10 cellular contexts compared by ENCODE assay signal in the genomic region with DNA sequence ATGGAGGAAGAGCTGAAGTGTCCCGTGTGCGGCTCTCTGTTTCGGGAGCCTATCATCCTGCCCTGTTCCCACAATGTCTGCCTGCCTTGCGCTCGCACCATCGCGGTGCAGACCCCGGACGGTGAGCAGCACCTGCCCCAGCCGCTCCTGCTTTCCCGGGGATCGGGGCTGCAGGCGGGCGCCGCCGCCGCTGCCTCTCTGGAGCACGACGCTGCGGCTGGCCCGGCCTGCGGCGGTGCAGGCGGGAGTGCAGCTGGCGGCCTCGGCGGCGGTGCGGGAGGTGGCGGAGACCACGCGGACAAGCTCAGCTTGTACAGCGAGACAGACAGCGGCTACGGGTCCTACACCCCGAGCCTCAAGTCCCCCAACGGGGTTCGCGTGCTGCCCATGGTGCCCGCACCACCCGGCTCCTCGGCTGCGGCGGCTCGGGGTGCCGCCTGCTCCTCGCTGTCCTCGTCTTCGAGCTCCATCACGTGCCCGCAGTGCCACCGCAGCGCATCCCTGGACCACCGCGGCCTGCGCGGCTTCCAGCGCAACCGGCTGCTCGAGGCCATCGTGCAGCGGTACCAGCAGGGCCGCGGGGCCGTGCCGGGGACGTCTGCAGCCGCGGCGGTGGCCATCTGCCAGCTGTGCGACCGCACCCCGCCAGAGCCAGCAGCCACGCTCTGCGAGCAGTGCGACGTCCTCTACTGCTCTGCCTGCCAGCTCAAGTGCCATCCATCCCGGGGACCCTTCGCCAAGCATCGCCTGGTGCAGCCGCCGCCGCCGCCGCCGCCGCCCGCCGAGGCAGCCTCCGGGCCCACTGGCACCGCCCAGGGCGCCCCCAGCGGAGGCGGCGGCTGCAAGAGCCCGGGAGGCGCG. TPM values are rescaled to one million over a fixed set of nuclear protein-coding genes. Genes with fewer than 3 reads are reported as not detected.
DNase-seq lines count a peak whose midpoint lies in the region; ATAC-seq and TF ChIP-seq lines count a peak whose summit lies in the region.
"Had no signal": no experiment of that assay in that cellular context is flagged by ENCODE, and none has a peak within 500 bp of the region (broad histone marks: within the 10 kb centered on the region; RNA-seq: fewer than 3 reads in every experiment).

No MANE protein-coding gene starts in this region.

- H3K4me1 Mint-ChIP-seq in activated T-cell treated with anti-CD3 and anti-CD28 coated beads, Interleukin-2, amount 50 U/mL, for 24 hours (ENCODE audit: low read depth) = peaks cover 14% of the 10 kb centered on the region
- no peaks in the 10 kb centered on the region for H3K4me1 Mint-ChIP-seq in stimulated activated effector memory CD8-positive, alpha-beta T cell treated with anti-CD3 and anti-CD28 coated beads, Interleukin-12 subunit alpha, Interleukin-12 subunit beta, amount 100 ng/mL, for 72 hours

- H2AFZ ChIP-seq in hepatocyte = no peak overlapping the region

- no peak overlapping the region for H3K4me3 Mint-ChIP-seq in activated T-cell treated with anti-CD3 and anti-CD28 coated beads, Interleukin-2, amount 50 U/mL, for 24 hours
- H3K4me3 Mint-ChIP-seq in stimulated activated effector memory CD8-positive, alpha-beta T cell treated with anti-CD3 and anti-CD28 coated beads, Interleukin-12 subunit alpha, Interleukin-12 subunit beta, amount 100 ng/mL, for 72 hours = peak overlapping the region; percentile 28

- no peaks in the 10 kb centered on the region for H3K9me3 Mint-ChIP-seq in activated T-cell treated with anti-CD3 and anti-CD28 coated beads, Interleukin-2, amount 50 U/mL, for 24 hours
- H3K9me3 Mint-ChIP-seq in stimulated activated effector memory CD8-positive, alpha-beta T cell treated with anti-CD3 and anti-CD28 coated beads, Interleukin-12 subunit alpha, Interleukin-12 subunit beta, amount 100 ng/mL, for 72 hours = no peaks in the 10 kb centered on the region
- H3K9me3 Mint-ChIP-seq: naive thymus-derived CD8-positive, alpha-beta T cell had no signal

- H3K27ac Mint-ChIP-seq in activated T-cell treated with anti-CD3 and anti-CD28 coated beads, Interleukin-2, amount 50 U/mL, for 24 hours = no peak overlapping the region
- H3K27ac Mint-ChIP-seq in stimulated activated effector memory CD8-positive, alpha-beta T cell treated with anti-CD3 and anti-CD28 coated beads, Interleukin-12 subunit alpha, Interleukin-12 subunit beta, amount 100 ng/mL, for 72 hours = no peak overlapping the region
- H3K27ac Mint-ChIP-seq: naive thymus-derived CD8-positive, alpha-beta T cell had no signal

- peaks cover 74% of the 10 kb centered on the region for H3K27me3 ChIP-seq in hepatocyte
- H3K27me3 ChIP-seq in transverse colon = peaks cover 93% of the 10 kb centered on the region

- in situ Hi-C loops in transverse colon (cut with MboI; ENCODE audit: low pct_ligation_motif_present in 1 of 4, low pct_unique_long_range_greater_than_20kb in 1 of 4, low sequenced_read_pairs in 3 of 4) = no loop called here

- H3K4me1 ChIP-seq in hepatocyte (ENCODE audit: insufficient read depth) = peaks cover 23% of the 10 kb centered on the region
- peaks cover 4 to 26% (median 19%) of the 10 kb centered on the region in 4 donors for H3K4me1 ChIP-seq in transverse colon

- no peak for TF ChIP-seq EP300 in transverse colon (IDR thresholded peaks at IDR 0.05; ENCODE audit: low read depth)

- H3K27me3 Mint-ChIP-seq in activated T-cell treated with anti-CD3 and anti-CD28 coated beads, Interleukin-2, amount 50 U/mL, for 24 hours = peaks cover 79% of the 10 kb centered on the region

- TF ChIP-seq POLR2A in transverse colon (IDR thresholded peaks at IDR 0.05) = no peak

- no peaks in the 10 kb centered on the region for H3K36me3 Mint-ChIP-seq in activated T-cell treated with anti-CD3 and anti-CD28 coated beads, Interleukin-2, amount 50 U/mL, for 24 hours (ENCODE audit: low read depth)
- H3K36me3 Mint-ChIP-seq in stimulated activated effector memory CD8-positive, alpha-beta T cell treated with anti-CD3 and anti-CD28 coated beads, Interleukin-12 subunit alpha, Interleukin-12 subunit beta, amount 100 ng/mL, for 72 hours = no peaks in the 10 kb centered on the region
- H3K36me3 Mint-ChIP-seq: CD4-positive, CD25-positive, alpha-beta regulatory T cell had no signal

- intact Hi-C loops in transverse colon (cut with DNase I; ENCODE audit: low total_unique reads) = no loop called here

- H3K4me3 ChIP-seq in hepatocyte (no peak overlapping the region), transverse colon (peak overlapping the region in 1 of 4 donors; percentile 44)

- ATAC-seq in stimulated activated effector memory CD8-positive, alpha-beta T cell treated with anti-CD3 and anti-CD28 coated beads, Interleukin-12 subunit alpha, Interleukin-12 subunit beta, amount 100 ng/mL, for 72 hours = peak; percentile 11
- no peak for ATAC-seq in HG03045 (IDR thresholded peaks at IDR 0.05; ENCODE audit: unreplicated experiment)

- DNase-seq in activated T-cell treated with anti-CD3 and anti-CD28 coated beads, Interleukin-2, amount 50 U/mL, for 24 hours = peak; percentile 31
- no peak for DNase-seq in activated T-cell treated with anti-CD3 and anti-CD28 coated beads for 4 hours
- peak; percentile 32 for DNase-seq in SK-N-DZ (ENCODE audit: low spot score)
- no peak for DNase-seq in hepatocyte (ENCODE audit: low spot score)
- no peak for DNase-seq in stimulated activated effector memory CD8-positive, alpha-beta T cell treated with anti-CD3 and anti-CD28 coated beads, Interleukin-12 subunit alpha, Interleukin-12 subunit beta, amount 100 ng/mL, for 72 hours (ENCODE audit: low spot score in 2 of 2)
- no peak for DNase-seq in stimulated activated CD8-positive, alpha-beta memory T cell treated with anti-CD3 and anti-CD28 coated beads, Interleukin-4, amount 100 ng/mL, for 48 hours
- DNase-seq in transverse colon = no peak

- H3K36me3 ChIP-seq in hepatocyte (replicated peaks; ENCODE audit: insufficient read depth, low read depth) (no peaks in the 10 kb centered on the region), transverse colon (no peaks in the 10 kb centered on the region)

- H3K27ac ChIP-seq in hepatocyte (no peak overlapping the region), transverse colon (no peak overlapping the region)

- WGBS in hepatocyte (ENCODE audit: low lambda C conversion rate, missing lambda C conversion rate) = 34% methylated on average over 91 of the region's 98 CpGs
- WGBS in transverse colon (ENCODE audit: low coverage in 1 of 2), 2 donors = 12% methylated on average over 76 of the region's 98 CpGs; no CpG with 5 or more reads in 1 of the 2 donors

- H3K79me2 ChIP-seq in hepatocyte = no peaks in the 10 kb centered on the region

- TF ChIP-seq CTCF in hepatocyte (IDR thresholded peaks at IDR 0.05; ENCODE audit: poor library complexity) (no peak), transverse colon (IDR thresholded peaks at IDR 0.05) (no peak)

- peak overlapping the region; percentile 98 for H3K4me2 ChIP-seq in hepatocyte

- no peaks in the 10 kb centered on the region for H4K20me1 ChIP-seq in hepatocyte (ENCODE audit: insufficient read depth, poor library complexity, severe bottlenecking)

- H3K9me3 ChIP-seq in hepatocyte (ENCODE audit: low read depth) = no peaks in the 10 kb centered on the region
- H3K9me3 ChIP-seq in transverse colon = no peaks in the 10 kb centered on the region

- no peaks in the 10 kb centered on the region for H3K9me2 ChIP-seq in hepatocyte (replicated peaks; ENCODE audit: insufficient read depth)

RNA-seq across cellular contexts. Expression of gene TRIM67, which starts 1.3 kb away (rescaled TPM):
- polyA plus RNA-seq in SK-N-DZ (2014; cell fraction: cytosol; rRNA removed) = 1.1 and 1.5 TPM in 2 replicates
- polyA plus RNA-seq in SK-N-DZ (2014; cell fraction: nucleus; rRNA removed) = 1.8 and 2.6 TPM in 2 replicates
- total RNA-seq in hepatocyte (0.12 and 0.13 TPM in 2 replicates), transverse colon (under 1 TPM in 2 of 4 donors, not detected in 2; under 0.01 to 0.16 TPM)
- polyA plus RNA-seq in hepatocyte = not detected in 2 replicates
- total RNA-seq: CD4-positive, CD25-positive, alpha-beta regulatory T cell; naive thymus-derived CD8-positive, alpha-beta T cell had no signal
- polyA plus RNA-seq: CD4-positive, CD25-positive, alpha-beta regulatory T cell; naive thymus-derived CD8-positive, alpha-beta T cell had no signal

Comparison
In these comparisons a context has a peak if more than half of its experiments do, and no peak if none do; other contexts are left out.
1. DNase-seq: peak in activated T-cell treated with anti-CD3 and anti-CD28 coated beads, Interleukin-2, amount 50 U/mL, for 24 hours (single experiment) and SK-N-DZ (single experiment); none in activated T-cell treated with anti-CD3 and anti-CD28 coated beads for 4 hours (single experiment), hepatocyte (single experiment), stimulated activated effector memory CD8-positive, alpha-beta T cell treated with anti-CD3 and anti-CD28 coated beads, Interleukin-12 subunit alpha, Interleukin-12 subunit beta, amount 100 ng/mL, for 72 hours (0 of 2), stimulated activated CD8-positive, alpha-beta memory T cell treated with anti-CD3 and anti-CD28 coated beads, Interleukin-4, amount 100 ng/mL, for 48 hours (single experiment) and transverse colon (single experiment).